In genomic region chr17:12421646-12422306, GRCh38 we compare ENCODE assay signal across 12 cellular contexts.
DNase-seq lines count a peak whose midpoint lies in the region; ATAC-seq, FAIRE-seq and TF ChIP-seq lines count a peak whose summit lies in the region.
"Had no signal": no experiment of that assay in that cellular context is flagged by ENCODE, and none has a peak within 500 bp of the region (broad histone marks: within the 10 kb centered on the region; RNA-seq: fewer than 3 reads in every experiment).

No MANE protein-coding gene starts in this region.

- H3K4me1 Mint-ChIP-seq in neural progenitor cell (peaks cover 34% of the 10 kb centered on the region), immature natural killer cell (no peaks in the 10 kb centered on the region)

- H3K36me3 Mint-ChIP-seq in neural progenitor cell, result no peaks in the 10 kb centered on the region
- no peaks in the 10 kb centered on the region for H3K36me3 Mint-ChIP-seq in immature natural killer cell
- H3K36me3 Mint-ChIP-seq: activated CD4-positive, alpha-beta memory T cell treated with anti-CD3 and anti-CD28 coated beads for 36 hours; activated naive CD8-positive, alpha-beta T cell had no signal

- peak overlapping the region; percentile 97 for H3K27ac Mint-ChIP-seq in neural progenitor cell
- no peak overlapping the region for H3K27ac Mint-ChIP-seq in immature natural killer cell
- H3K27ac Mint-ChIP-seq: activated CD4-positive, alpha-beta memory T cell treated with anti-CD3 and anti-CD28 coated beads for 36 hours; activated naive CD8-positive, alpha-beta T cell had no signal

- H3F3A ChIP-seq in neural progenitor cell (ENCODE audit: low read depth), result no peaks in the 10 kb centered on the region

- H3K4me3 Mint-ChIP-seq in neural progenitor cell, result no peak overlapping the region
- no peak overlapping the region for H3K4me3 Mint-ChIP-seq in immature natural killer cell
- H3K4me3 Mint-ChIP-seq: activated CD4-positive, alpha-beta memory T cell treated with anti-CD3 and anti-CD28 coated beads for 36 hours; activated naive CD8-positive, alpha-beta T cell had no signal

- no peak for TF ChIP-seq CTCF in neural progenitor cell (IDR thresholded peaks at IDR 0.05)

- DNase-seq in M059J (ENCODE audit: low read depth) (peak; percentile 67), neural progenitor cell (ENCODE audit: low spot score) (peak; percentile 7), immature natural killer cell (no peak), NOMO-1 treated with dmso at 0.1 percent for 144 hours (lab: John Stamatoyannopoulos, UW; ENCODE audit: unreplicated experiment) (no peak), CD1c-positive myeloid dendritic cell (ENCODE audit: extremely low spot score) (no peak), frontal cortex (ENCODE audit: low spot score in 2 of 2) (no peak)
- DNase-seq: activated CD4-positive, alpha-beta memory T cell treated with anti-CD3 and anti-CD28 coated beads for 36 hours; dermis blood vessel endothelial cell had no signal

- H3K9me3 ChIP-seq in neural progenitor cell (ENCODE audit: low read depth), result no peaks in the 10 kb centered on the region

- no peak for FAIRE-seq in frontal cortex (lab: Jason Lieb, UNC)

- no peaks in the 10 kb centered on the region for H4K20me1 ChIP-seq in neural progenitor cell (ENCODE audit: low read depth)

- no peak overlapping the region for H2AFZ ChIP-seq in neural progenitor cell (replicated peaks)

- H3K9me3 Mint-ChIP-seq in neural progenitor cell, result peaks cover 2% of the 10 kb centered on the region
- peaks cover 8 to 54% (median 19%) of the 10 kb centered on the region in 6 donors for H3K9me3 Mint-ChIP-seq in immature natural killer cell

- peak; percentile 91 for ATAC-seq in GM18511 (IDR thresholded peaks at IDR 0.05; ENCODE audit: unreplicated experiment)
- ATAC-seq in GM21717 (IDR thresholded peaks at IDR 0.05; ENCODE audit: unreplicated experiment), result peak; percentile 77

- H3K27me3 Mint-ChIP-seq in neural progenitor cell (ENCODE audit: insufficient read depth, low read depth) (peaks cover 9% of the 10 kb centered on the region), immature natural killer cell (ENCODE audit: low read depth in 3 of 3) (peaks cover 0 to 3% (median 2%) of the 10 kb centered on the region in 3 donors)
- H3K27me3 Mint-ChIP-seq: activated CD4-positive, alpha-beta memory T cell treated with anti-CD3 and anti-CD28 coated beads for 36 hours; activated naive CD8-positive, alpha-beta T cell had no signal

- no peak overlapping the region for H3K4me3 ChIP-seq in neural progenitor cell
- H3K4me3 ChIP-seq: skin epidermis had no signal

- no peaks in the 10 kb centered on the region for H3K79me2 ChIP-seq in neural progenitor cell (ENCODE audit: low read depth)

- H3K4me1 ChIP-seq in neural progenitor cell, result peaks cover 10% of the 10 kb centered on the region

- H3K4me2 ChIP-seq in neural progenitor cell, result no peak overlapping the region

- H3K9ac ChIP-seq in neural progenitor cell, result no peak overlapping the region

- no peaks in the 10 kb centered on the region for H3K27me3 ChIP-seq in neural progenitor cell

- H3K36me3 ChIP-seq in neural progenitor cell, result no peaks in the 10 kb centered on the region

- H3K27ac ChIP-seq in neural progenitor cell, result no peak overlapping the region
- H3K27ac ChIP-seq: skin epidermis had no signal

Comparison
In these comparisons a context has a peak if more than half of its experiments do, and no peak if none do; other contexts are left out.
1. DNase-seq: peak in M059J (single experiment) and neural progenitor cell (single experiment); none in immature natural killer cell (0 of 3), NOMO-1 treated with dmso at 0.1 percent for 144 hours (single experiment), CD1c-positive myeloid dendritic cell (single experiment) and frontal cortex (0 of 2).